ENCODE assay signal across 31 cellular contexts in the genomic region with DNA sequence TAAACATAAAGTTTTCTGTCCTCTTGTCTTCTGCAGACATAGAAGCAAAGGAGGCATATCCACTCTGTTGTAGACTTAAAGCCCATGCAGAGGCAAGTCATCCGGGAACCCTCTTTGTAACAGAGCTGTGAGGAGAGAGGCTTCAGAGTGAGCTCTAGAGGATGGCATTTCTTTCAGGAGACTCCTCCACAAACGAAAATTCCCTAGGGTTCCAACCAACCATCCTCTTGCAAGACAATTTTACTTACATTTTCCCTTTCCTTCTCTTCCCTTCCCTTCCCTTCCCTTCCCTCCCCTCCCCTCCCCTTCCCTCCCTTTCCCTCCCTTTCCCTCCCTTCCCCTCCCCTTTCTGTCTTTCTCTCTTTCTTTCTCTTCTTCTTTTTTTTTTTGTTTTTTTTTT.
A peak's percentile ranks its signal among the peaks of the same experiment; 100 is the strongest.
DNase-seq lines count a peak whose midpoint lies in the region; ATAC-seq, FAIRE-seq and TF ChIP-seq lines count a peak whose summit lies in the region.
"Had no signal": no experiment of that assay in that cellular context is flagged by ENCODE, and none has a peak within 500 bp of the region (broad histone marks: within the 10 kb centered on the region; RNA-seq: fewer than 3 reads in every experiment).

No MANE protein-coding gene starts in this region.

- H3K4me3 ChIP-seq in HepG2 (replicated peaks in 1 of 3; ENCODE audit: insufficient read depth in 1 of 3, low read depth in 2 of 3, low read length in 3 of 3) (no peak overlapping the region), right lobe of liver (no peak overlapping the region), NB4 (ENCODE audit: low read depth, low read length) (no peak overlapping the region), parathyroid adenoma (ENCODE audit: low read depth, low read length) (no peak overlapping the region)
- H3K4me3 ChIP-seq: A549; BLaER1; BLaER1 treated with 17β-estradiol and CSF1 and Interleukin-3, amounts not matched to agents 10 nM and 100 nM had no signal

- TF ChIP-seq POLR2A in HepG2 (IDR thresholded peaks at IDR 0.05; ENCODE audit: insufficient read depth in 1 of 2, low read depth in 2 of 2, low read length in 2 of 2) (no peak), right lobe of liver (IDR thresholded peaks at IDR 0.05) (no peak), NB4 (IDR thresholded peaks at IDR 0.05; ENCODE audit: extremely low read depth, insufficient read length) (no peak)

- H3K9me3 ChIP-seq in HepG2 (ENCODE audit: low read length) (no peaks in the 10 kb centered on the region), right lobe of liver (no peaks in the 10 kb centered on the region), parathyroid adenoma (ENCODE audit: control insufficient read depth, low read length) (no peaks in the 10 kb centered on the region)
- H3K9me3 ChIP-seq: A549; BE2C; BLaER1; BLaER1 treated with 17β-estradiol and CSF1 and Interleukin-3, amounts not matched to agents 10 nM and 100 nM; Caco-2 had no signal

- H3K27ac ChIP-seq in HepG2 (ENCODE audit: extremely low read length, insufficient read depth, low read length), result no peak overlapping the region
- H3K27ac ChIP-seq in right lobe of liver, result no peak overlapping the region
- H3K27ac ChIP-seq in parathyroid adenoma, result no peak overlapping the region
- H3K27ac ChIP-seq: 22Rv1; A549; BLaER1; BLaER1 treated with 17β-estradiol and CSF1 and Interleukin-3, amounts not matched to agents 10 nM and 100 nM; C4-2B had no signal

- H2AFZ ChIP-seq in HepG2 (ENCODE audit: low read length), result no peak overlapping the region
- H2AFZ ChIP-seq in parathyroid adenoma, result peak overlapping the region; percentile 24

- H4K20me1 ChIP-seq in HepG2 (ENCODE audit: insufficient read depth, low read length), result no peaks in the 10 kb centered on the region
- H4K20me1 ChIP-seq: BLaER1; BLaER1 treated with 17β-estradiol and CSF1 and Interleukin-3, amounts not matched to agents 10 nM and 100 nM had no signal

- TF ChIP-seq CTCF in HepG2 (CRISPR knock-in tag; IDR thresholded peaks at IDR 0.05) (no peak), right lobe of liver (IDR thresholded peaks at IDR 0.05) (no peak), NB4 (IDR thresholded peaks at IDR 0.05; ENCODE audit: low read depth, low read length) (no peak), parathyroid adenoma (IDR thresholded peaks at IDR 0.05) (no peak)

- TF ChIP-seq EP300 in HepG2 (IDR thresholded peaks at IDR 0.05; ENCODE audit: low read depth in 2 of 2, low read length in 2 of 2), result no peak
- TF ChIP-seq EP300 in HepG2 (CRISPR knock-in tag; IDR thresholded peaks at IDR 0.05; ENCODE audit: borderline replicate concordance), result no peak

- no peaks in the 10 kb centered on the region for H3K27me3 ChIP-seq in HepG2 (ENCODE audit: control insufficient read depth in 1 of 2, insufficient read depth in 2 of 2, low read length in 2 of 2)
- no peaks in the 10 kb centered on the region for H3K27me3 ChIP-seq in right lobe of liver
- no peaks in the 10 kb centered on the region for H3K27me3 ChIP-seq in parathyroid adenoma (ENCODE audit: control insufficient read depth, insufficient read depth, low read length)
- H3K27me3 ChIP-seq: BE2C; BLaER1; BLaER1 treated with 17β-estradiol and CSF1 and Interleukin-3, amounts not matched to agents 10 nM and 100 nM had no signal

- CTCF ChIA-PET in HepG2 (lab: Yijun Ruan, JAX; ENCODE audit: low intra/inter-chr PET ratio, low total read pairs), result no interaction called here

- WGBS in HepG2 (ENCODE audit: low lambda C conversion rate), result 0% methylated on average over 2 of the region's 2 CpGs
- 12% methylated on average over 2 of the region's 2 CpGs for WGBS in right lobe of liver (ENCODE audit: insufficient coverage, low coverage, low lambda C conversion rate, missing lambda C conversion rate)

- no peak for FAIRE-seq in HepG2 (lab: Jason Lieb, UNC)
- FAIRE-seq: A204.1, A549, D721Med had no signal

- H3K4me2 ChIP-seq in HepG2 (ENCODE audit: low read depth, low read length), result no peak overlapping the region
- H3K4me2 ChIP-seq in parathyroid adenoma (ENCODE audit: low read length), result no peak overlapping the region
- H3K4me2 ChIP-seq: A549; BLaER1; BLaER1 treated with 17β-estradiol and CSF1 and Interleukin-3, amounts not matched to agents 10 nM and 100 nM had no signal

- no TSS peak for BruUV-seq in HepG2 (replicated peaks; lab: Mats Ljungman, UMichigan)

- intact Hi-C loops in HepG2 (cut with micrococcal nuclease; ENCODE audit: unreplicated experiment) (no loop called here), right lobe of liver (cut with DNase I) (no loop called here)

- no peak for TF ChIP-seq RAD21 in HepG2 (CRISPR knock-in tag; IDR thresholded peaks at IDR 0.05)

- in situ Hi-C loops in HepG2 (cut with HindIII; ENCODE audit: extremely low pct_ligation_motif_present, low pct_unique_long_range_greater_than_20kb), result no loop called here

- ATAC-seq in HepG2, result no peak
- ATAC-seq in right lobe of liver, result no peak
- no peak for ATAC-seq in HG03196 (IDR thresholded peaks at IDR 0.05; ENCODE audit: unreplicated experiment)
- ATAC-seq: A549; CD8-positive, alpha-beta T cell had no signal

- H3K9ac ChIP-seq in HepG2 (ENCODE audit: insufficient read depth, low read depth, low read length) (no peak overlapping the region), parathyroid adenoma (no peak overlapping the region)
- H3K9ac ChIP-seq: BLaER1; BLaER1 treated with 17β-estradiol and CSF1 and Interleukin-3, amounts not matched to agents 10 nM and 100 nM had no signal

- H3K36me3 ChIP-seq in HepG2 (replicated peaks in 1 of 2; ENCODE audit: control insufficient read depth in 1 of 2, insufficient read depth in 2 of 2, low read length in 2 of 2), result no peaks in the 10 kb centered on the region
- no peaks in the 10 kb centered on the region for H3K36me3 ChIP-seq in right lobe of liver
- no peaks in the 10 kb centered on the region for H3K36me3 ChIP-seq in parathyroid adenoma (ENCODE audit: control insufficient read depth, insufficient read depth, low read length)
- H3K36me3 ChIP-seq: BE2C; BLaER1; BLaER1 treated with 17β-estradiol and CSF1 and Interleukin-3, amounts not matched to agents 10 nM and 100 nM had no signal

- no peak for DNase-seq in HepG2 (ENCODE audit: low spot score)
- no peak for DNase-seq in right lobe of liver
- DNase-seq in NB4 (ENCODE audit: low read depth), result peak; percentile 2
- no peak for DNase-seq in DMS 273 treated with DMSO at 0.1 percent for 48 hours (lab: John Stamatoyannopoulos, UW)
- DNase-seq: 8988T; ACHN; AML-193; BE2C; C1 segment of cervical spinal cord; Caco-2; Calu3; CD4-positive, alpha-beta memory T cell; CD4-positive, alpha-beta T cell; CD4-positive, CD25-positive, alpha-beta regulatory T cell; CD8-positive, alpha-beta memory T cell; CD8-positive, alpha-beta T cell; COR-L47; DMS153; DMS79; DMS79 treated with DMSO at 0.1 percent for 48 hours; DND-41; EL had no signal

- H3K4me1 ChIP-seq in HepG2 (ENCODE audit: insufficient read depth, low read length) (no peaks in the 10 kb centered on the region), right lobe of liver (no peaks in the 10 kb centered on the region), parathyroid adenoma (peaks cover 4% of the 10 kb centered on the region)
- H3K4me1 ChIP-seq: A549; BE2C; BLaER1; BLaER1 treated with 17β-estradiol and CSF1 and Interleukin-3, amounts not matched to agents 10 nM and 100 nM had no signal

- POLR2A ChIA-PET in HepG2 (lab: Yijun Ruan, JAX), result no interaction called here

- H3K79me2 ChIP-seq in HepG2 (ENCODE audit: insufficient read depth, low read length), result no peaks in the 10 kb centered on the region
- no peaks in the 10 kb centered on the region for H3K79me2 ChIP-seq in parathyroid adenoma

TF ChIP-seq in HepG2, 621 proteins besides CTCF, POLR2A, EP300 and RAD21 (continues in another document):
- no peak for TF ChIP-seq KDM5A (IDR thresholded peaks at IDR 0.05; ENCODE audit: borderline replicate concordance, low read length)
- peak; percentile 94 for TF ChIP-seq HNRNPK (IDR thresholded peaks at IDR 0.05; ENCODE audit: low read depth, low read length, poor library complexity, severe bottlenecking)
- TF ChIP-seq PCBP1 (IDR thresholded peaks at IDR 0.05; ENCODE audit: borderline replicate concordance, low read depth, low read length), result no peak
- no peak for TF ChIP-seq E2F5 (CRISPR knock-in tag; conservative IDR thresholded peaks at IDR 0.05)
- no peak for TF ChIP-seq PRPF4 (IDR thresholded peaks at IDR 0.05; ENCODE audit: low read depth, low read length, poor library complexity, severe bottlenecking)
- TF ChIP-seq ZNF33A (CRISPR knock-in tag; IDR thresholded peaks at IDR 0.05; ENCODE audit: borderline replicate concordance), result no peak
- TF ChIP-seq, protein P1, sequence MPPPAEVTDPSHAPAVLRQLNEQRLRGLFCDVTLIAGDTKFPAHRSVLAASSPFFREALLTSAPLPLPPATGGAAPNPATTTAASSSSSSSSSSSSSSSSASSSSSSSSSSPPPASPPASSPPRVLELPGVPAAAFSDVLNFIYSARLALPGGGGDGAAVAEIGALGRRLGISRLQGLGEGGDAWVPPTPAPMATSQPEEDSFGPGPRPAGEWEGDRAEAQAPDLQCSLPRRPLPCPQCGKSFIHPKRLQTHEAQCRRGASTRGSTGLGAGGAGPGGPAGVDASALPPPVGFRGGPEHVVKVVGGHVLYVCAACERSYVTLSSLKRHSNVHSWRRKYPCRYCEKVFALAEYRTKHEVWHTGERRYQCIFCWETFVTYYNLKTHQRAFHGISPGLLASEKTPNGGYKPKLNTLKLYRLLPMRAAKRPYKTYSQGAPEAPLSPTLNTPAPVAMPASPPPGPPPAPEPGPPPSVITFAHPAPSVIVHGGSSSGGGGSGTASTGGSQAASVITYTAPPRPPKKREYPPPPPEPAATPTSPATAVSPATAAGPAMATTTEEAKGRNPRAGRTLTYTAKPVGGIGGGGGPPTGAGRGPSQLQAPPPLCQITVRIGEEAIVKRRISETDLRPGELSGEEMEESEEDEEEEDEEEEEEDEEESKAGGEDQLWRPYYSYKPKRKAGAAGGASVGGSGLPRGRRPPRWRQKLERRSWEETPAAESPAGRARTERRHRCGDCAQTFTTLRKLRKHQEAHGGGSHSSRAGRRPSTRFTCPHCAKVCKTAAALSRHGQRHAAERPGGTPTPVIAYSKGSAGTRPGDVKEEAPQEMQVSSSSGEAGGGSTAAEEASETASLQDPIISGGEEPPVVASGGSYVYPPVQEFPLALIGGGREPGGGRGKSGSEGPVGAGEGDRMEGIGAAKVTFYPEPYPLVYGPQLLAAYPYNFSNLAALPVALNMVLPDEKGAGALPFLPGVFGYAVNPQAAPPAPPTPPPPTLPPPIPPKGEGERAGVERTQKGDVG (CRISPR knock-in tag; IDR thresholded peaks at IDR 0.05; ENCODE audit: borderline replicate concordance), result no peak
- TF ChIP-seq HOXA3 (CRISPR knock-in tag; IDR thresholded peaks at IDR 0.05), result no peak
- TF ChIP-seq PCBP2 (optimal IDR thresholded peaks at IDR 0.05; ENCODE audit: low read depth, low read length, poor library complexity, severe bottlenecking), result peak; percentile 62
